ENCODE assay signal across 7 cellular contexts in the genomic region with DNA sequence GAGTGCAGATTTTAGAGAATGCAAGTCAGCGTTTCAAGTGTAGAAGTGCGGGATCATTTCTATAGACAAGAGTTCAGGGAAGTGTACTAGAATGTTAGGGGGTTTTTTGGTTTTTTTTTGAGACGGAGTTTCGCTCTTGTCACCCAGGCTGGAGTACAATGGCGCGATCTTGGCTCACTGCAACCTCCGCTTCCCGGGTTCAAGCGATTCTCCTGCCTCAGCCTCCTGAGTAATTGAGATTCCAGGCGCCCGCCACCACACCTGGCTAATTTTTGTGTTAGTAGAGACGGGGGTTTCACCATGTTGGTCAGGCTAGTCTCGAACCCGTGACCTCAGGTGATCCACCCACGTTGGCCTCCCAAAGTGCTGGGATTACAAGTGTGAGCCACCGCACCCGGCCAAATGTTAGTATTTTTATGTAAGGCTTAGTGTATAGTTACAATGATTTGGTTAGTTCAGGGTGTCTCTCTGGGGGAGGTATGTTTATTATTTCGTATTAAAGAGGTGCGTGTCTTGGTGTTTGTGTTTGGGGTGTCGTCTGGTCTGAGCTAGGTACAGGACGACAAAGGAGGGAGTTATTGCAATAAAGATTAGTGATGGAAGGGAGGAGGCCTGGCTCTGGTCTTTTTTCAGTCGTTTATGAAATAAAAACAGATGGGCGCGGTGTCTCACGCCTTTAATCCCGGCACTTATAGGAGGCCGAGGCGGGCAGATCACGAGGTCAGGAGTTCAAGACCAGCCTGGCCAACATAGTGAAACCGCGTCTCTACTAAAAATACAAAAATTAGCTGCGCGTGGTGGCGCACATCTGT. TPM values are rescaled to one million over a fixed set of nuclear protein-coding genes. Genes with fewer than 3 reads are reported as not detected.
DNase-seq lines count a peak whose midpoint lies in the region; ATAC-seq and TF ChIP-seq lines count a peak whose summit lies in the region.
"Not testable (repeated sequence)": the region's sequence is repeated elsewhere in the genome, so short reads cannot be mapped to it uniquely, and the experiment has no call there.

No MANE protein-coding gene starts in this region.

- H3K27ac Mint-ChIP-seq in activated naive CD8-positive, alpha-beta T cell treated with anti-CD3 and anti-CD28 coated beads, Interleukin-2, amount 50 U/mL, for 24 hours, result peak overlapping the region; percentile 94

- not testable (repeated sequence) for H3K9me2 ChIP-seq in SU-DHL-6 (replicated peaks; ENCODE audit: insufficient read depth, low read length)

- not testable (repeated sequence) for TF ChIP-seq CTCF in SU-DHL-6 (IDR thresholded peaks at IDR 0.05; ENCODE audit: insufficient read depth, low read length, poor library complexity, severe bottlenecking); esophagus squamous epithelium (IDR thresholded peaks at IDR 0.05); lower lobe of right lung (IDR thresholded peaks at IDR 0.05)

- not testable (repeated sequence) for H3K27me3 ChIP-seq in SU-DHL-6 (ENCODE audit: low read length); esophagus squamous epithelium; lower lobe of right lung (ENCODE audit: low read depth); skeletal muscle satellite cell (ENCODE audit: control insufficient read depth, insufficient read depth, low read length)

- H4K20me1 ChIP-seq in SU-DHL-6 (ENCODE audit: low read depth, low read length), result not testable (repeated sequence)

- H3K27me3 Mint-ChIP-seq in activated naive CD8-positive, alpha-beta T cell treated with anti-CD3 and anti-CD28 coated beads, Interleukin-2, amount 50 U/mL, for 24 hours, result not testable (repeated sequence)

- H3K36me3 Mint-ChIP-seq in activated naive CD8-positive, alpha-beta T cell treated with anti-CD3 and anti-CD28 coated beads, Interleukin-2, amount 50 U/mL, for 24 hours (ENCODE audit: low read depth), result not testable (repeated sequence)

- ATAC-seq in GM19023 (IDR thresholded peaks at IDR 0.05; ENCODE audit: unreplicated experiment), result peak; percentile 16
- peak; percentile 8 for ATAC-seq in HG03139 (IDR thresholded peaks at IDR 0.05; ENCODE audit: unreplicated experiment)
- not testable (repeated sequence) for ATAC-seq in activated naive CD8-positive, alpha-beta T cell treated with anti-CD3 and anti-CD28 coated beads, Interleukin-2, amount 50 U/mL, for 24 hours
- ATAC-seq in lower lobe of right lung, result peak in 1 of 2 donors; percentile 13

- peaks cover 39% of the 10 kb centered on the region for H3K79me2 ChIP-seq in SU-DHL-6 (ENCODE audit: insufficient read depth, low read length)

- peak overlapping the region; percentile 65 for H3K4me3 ChIP-seq in SU-DHL-6 (ENCODE audit: insufficient read depth, low read length, poor library complexity, severe bottlenecking)
- peak overlapping the region; percentile 80 to 88 (median 86) for H3K4me3 ChIP-seq in esophagus squamous epithelium
- peak overlapping the region; percentile 65 for H3K4me3 ChIP-seq in lower lobe of right lung
- H3K4me3 ChIP-seq in skeletal muscle satellite cell (ENCODE audit: low read length), result peak overlapping the region; percentile 100

- H3K4me3 Mint-ChIP-seq in activated naive CD8-positive, alpha-beta T cell treated with anti-CD3 and anti-CD28 coated beads, Interleukin-2, amount 50 U/mL, for 24 hours, result peak overlapping the region; percentile 90

- H3K4me1 Mint-ChIP-seq in activated naive CD8-positive, alpha-beta T cell treated with anti-CD3 and anti-CD28 coated beads, Interleukin-2, amount 50 U/mL, for 24 hours, result peaks cover 24% of the 10 kb centered on the region

- H3K27ac ChIP-seq in SU-DHL-6 (ENCODE audit: low read depth, low read length) (peak overlapping the region; percentile 67), esophagus squamous epithelium (peak overlapping the region; percentile 97 to 100 (median 98)), lower lobe of right lung (peak overlapping the region; percentile 98)

- peaks cover 15% of the 10 kb centered on the region for H3F3A ChIP-seq in SU-DHL-6 (ENCODE audit: insufficient read depth)

- H3K9ac ChIP-seq in SU-DHL-6 (ENCODE audit: low read length), result peak overlapping the region; percentile 68
- H3K9ac ChIP-seq in skeletal muscle satellite cell (ENCODE audit: low read depth, low read length), result peak overlapping the region; percentile 99

- H3K9me3 Mint-ChIP-seq in activated naive CD8-positive, alpha-beta T cell treated with anti-CD3 and anti-CD28 coated beads, Interleukin-2, amount 50 U/mL, for 24 hours, result not testable (repeated sequence)

- H3K4me2 ChIP-seq in SU-DHL-6 (ENCODE audit: low read depth, low read length, poor library complexity, severe bottlenecking) (peak overlapping the region; percentile 54), skeletal muscle satellite cell (ENCODE audit: low read length) (peak overlapping the region; percentile 82)

- H2AFZ ChIP-seq in SU-DHL-6 (ENCODE audit: low read depth, low read length, severe bottlenecking), result peak overlapping the region; percentile 87

- intact Hi-C loops in esophagus squamous epithelium (cut with DNase I); lower lobe of right lung (cut with DNase I): not testable (repeated sequence)

- H3K4me1 ChIP-seq in esophagus squamous epithelium (peaks cover 3 to 38% (median 5%) of the 10 kb centered on the region in 3 donors), lower lobe of right lung (peaks cover 22% of the 10 kb centered on the region)
- not testable (repeated sequence) for H3K4me1 ChIP-seq in skeletal muscle satellite cell (ENCODE audit: control insufficient read depth, insufficient read depth, low read length)

- TF ChIP-seq POLR2A in esophagus squamous epithelium (IDR thresholded peaks at IDR 0.05), result not testable (repeated sequence)

- peak; percentile 38 for DNase-seq in activated naive CD8-positive, alpha-beta T cell treated with anti-CD3 and anti-CD28 coated beads, Interleukin-2, amount 50 U/mL, for 24 hours
- DNase-seq in esophagus squamous epithelium (lab: John Stamatoyannopoulos, UW); lower lobe of right lung: not testable (repeated sequence)

- WGBS in esophagus squamous epithelium, 2 donors, result 22 to 26% methylated on average over 28 to 33 of the region's 34 CpGs

- not testable (repeated sequence) for H3K36me3 ChIP-seq in SU-DHL-6 (ENCODE audit: low read length); lower lobe of right lung; skeletal muscle satellite cell (ENCODE audit: insufficient read depth, low read length)
- peaks cover 0 to 19% (median 0%) of the 10 kb centered on the region in 3 donors for H3K36me3 ChIP-seq in esophagus squamous epithelium

- H3K9me3 ChIP-seq in SU-DHL-6 (ENCODE audit: insufficient read depth, low read length); esophagus squamous epithelium; lower lobe of right lung; skeletal muscle satellite cell (replicated peaks; ENCODE audit: low read length): not testable (repeated sequence)

RNA-seq across cellular contexts. Expression of a gene that starts 0.8 kb away (rescaled TPM):
- total RNA-seq in esophagus squamous epithelium, result 10 to 100 TPM; 77.7 to 88.7 (median 79.8) TPM
- 74.1 TPM for total RNA-seq in lower lobe of right lung
- total RNA-seq in skeletal muscle satellite cell (2012; rRNA removed), result 63.4 and 65.5 TPM in 2 replicates

RNA-seq across cellular contexts. Expression of a gene that starts 11.1 kb away (rescaled TPM):
- total RNA-seq in esophagus squamous epithelium (10 to 100 TPM; 36.3 to 75.8 (median 47.4) TPM), lower lobe of right lung (91.4 TPM)
- total RNA-seq in skeletal muscle satellite cell (2012; rRNA removed), result 93.0 and 108 TPM in 2 replicates
